7 cellular contexts compared by ENCODE assay signal in the genomic region with DNA sequence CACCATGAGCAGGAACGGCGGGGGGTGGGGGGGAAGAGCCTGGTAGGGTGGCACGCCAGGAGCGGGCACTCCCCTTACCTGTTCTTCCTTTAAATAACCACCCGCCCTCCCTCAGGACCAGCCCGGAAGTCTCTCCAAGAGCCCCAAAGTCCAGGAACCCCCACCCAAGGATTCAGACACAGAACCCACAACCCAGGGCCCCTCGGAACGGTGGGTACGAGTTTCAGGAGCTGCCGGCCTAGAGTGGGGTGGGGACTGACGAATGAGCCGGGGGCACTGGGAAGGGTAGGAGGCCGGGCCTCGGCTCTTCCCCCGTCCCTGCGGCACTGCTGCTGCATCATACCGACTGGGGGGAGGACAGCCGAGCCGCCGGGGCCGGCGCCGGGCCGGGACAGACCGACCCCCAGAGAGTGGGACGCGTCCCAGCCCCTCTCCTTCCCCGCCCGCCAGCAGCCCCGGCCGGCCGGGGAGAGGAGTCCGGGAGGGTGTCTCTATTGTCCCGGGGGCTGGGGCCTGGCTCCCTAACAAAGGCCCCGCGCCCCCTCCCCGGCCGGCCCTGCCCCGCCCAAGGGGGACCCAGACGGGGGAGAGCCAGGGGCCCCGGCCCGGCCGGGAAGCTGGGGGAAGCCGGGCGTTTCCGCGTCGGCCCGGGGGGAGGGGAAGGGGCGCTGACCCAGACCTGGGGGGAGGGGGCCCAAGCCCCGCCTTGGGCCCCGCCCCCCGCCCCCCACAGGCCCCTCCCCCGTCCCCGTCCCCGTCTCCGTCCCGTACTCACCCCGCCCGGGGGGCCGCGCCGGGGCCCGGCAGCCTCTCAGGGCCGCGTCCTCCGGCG. TPM values are rescaled to one million over a fixed set of nuclear protein-coding genes. Genes with fewer than 3 reads are reported as not detected.
DNase-seq lines count a peak whose midpoint lies in the region; ATAC-seq lines count a peak whose summit lies in the region.

No MANE protein-coding gene starts in this region.

- peak; percentile 44 for DNase-seq in NCI-H2171 treated with DMSO at 0.1 percent for 48 hours (lab: John Stamatoyannopoulos, UW)
- peak; percentile 69 for DNase-seq in activated CD4-positive, alpha-beta memory T cell treated with anti-CD3 and anti-CD28 coated beads for 36 hours
- peak; percentile 36 to 57 (median 52) for DNase-seq in effector memory CD4-positive, alpha-beta T cell
- DNase-seq in medulla oblongata (ENCODE audit: extremely low spot score) = peak; percentile 51

- CTCF ChIA-PET in activated CD4-positive, alpha-beta memory T cell treated with anti-CD3 and anti-CD28 coated beads for 36 hours (lab: Charles Lee) = interaction anchor here (0.8 to 6.3 kb wide), 6 partner anchors 12 to 162 kb away, joined by 3 to 54 read pairs (median 4); partner anchors contain the start of gene TMUB2

- H3K4me3 ChIP-seq in effector memory CD4-positive, alpha-beta T cell (ENCODE audit: insufficient read depth, low read depth, low read length, poor library complexity, severe bottlenecking) = peak overlapping the region; percentile 79

- peak overlapping the region; percentile 71 for H3K27ac ChIP-seq in effector memory CD4-positive, alpha-beta T cell (ENCODE audit: insufficient read depth, low read length, poor library complexity, severe bottlenecking)

- peaks cover 22% of the 10 kb centered on the region for H3K36me3 Mint-ChIP-seq in activated CD4-positive, alpha-beta memory T cell treated with anti-CD3 and anti-CD28 coated beads for 36 hours
- H3K36me3 Mint-ChIP-seq in stimulated activated naive CD8-positive, alpha-beta T cell treated with anti-CD3 and anti-CD28 coated beads, Interleukin-15, Interleukin-2, amounts not matched to agents 100 ng/mL and 50 ng/mL, for 24 hours (ENCODE audit: low read depth) = peaks cover 32% of the 10 kb centered on the region

- intact Hi-C loops in activated CD4-positive, alpha-beta memory T cell treated with anti-CD3 and anti-CD28 coated beads for 36 hours (cut with micrococcal nuclease) = no loop called here

- peaks cover 35% of the 10 kb centered on the region for H3K4me1 Mint-ChIP-seq in activated CD4-positive, alpha-beta memory T cell treated with anti-CD3 and anti-CD28 coated beads for 36 hours (ENCODE audit: low read depth)
- peaks cover 33% of the 10 kb centered on the region for H3K4me1 Mint-ChIP-seq in stimulated activated naive CD8-positive, alpha-beta T cell treated with anti-CD3 and anti-CD28 coated beads, Interleukin-15, Interleukin-2, amounts not matched to agents 100 ng/mL and 50 ng/mL, for 24 hours (ENCODE audit: low read depth)

- no peaks in the 10 kb centered on the region for H3K9me3 Mint-ChIP-seq in activated CD4-positive, alpha-beta memory T cell treated with anti-CD3 and anti-CD28 coated beads for 36 hours
- H3K9me3 Mint-ChIP-seq in stimulated activated naive CD8-positive, alpha-beta T cell treated with anti-CD3 and anti-CD28 coated beads, Interleukin-15, Interleukin-2, amounts not matched to agents 100 ng/mL and 50 ng/mL, for 24 hours = no peaks in the 10 kb centered on the region

- peaks cover 11% of the 10 kb centered on the region for H3K4me1 ChIP-seq in effector memory CD4-positive, alpha-beta T cell (ENCODE audit: control insufficient read depth, insufficient read depth, low read length, poor library complexity, severe bottlenecking)

- H3K9me3 ChIP-seq in effector memory CD4-positive, alpha-beta T cell (ENCODE audit: control insufficient read depth, low read length) = no peaks in the 10 kb centered on the region

- peak overlapping the region; percentile 87 for H3K27ac Mint-ChIP-seq in activated CD4-positive, alpha-beta memory T cell treated with anti-CD3 and anti-CD28 coated beads for 36 hours
- peak overlapping the region; percentile 79 for H3K27ac Mint-ChIP-seq in stimulated activated naive CD8-positive, alpha-beta T cell treated with anti-CD3 and anti-CD28 coated beads, Interleukin-15, Interleukin-2, amounts not matched to agents 100 ng/mL and 50 ng/mL, for 24 hours

- H3K4me3 Mint-ChIP-seq in activated CD4-positive, alpha-beta memory T cell treated with anti-CD3 and anti-CD28 coated beads for 36 hours = peak overlapping the region; percentile 81
- H3K4me3 Mint-ChIP-seq in stimulated activated naive CD8-positive, alpha-beta T cell treated with anti-CD3 and anti-CD28 coated beads, Interleukin-15, Interleukin-2, amounts not matched to agents 100 ng/mL and 50 ng/mL, for 24 hours = peak overlapping the region; percentile 84

- H3K36me3 ChIP-seq in effector memory CD4-positive, alpha-beta T cell (ENCODE audit: control insufficient read depth, insufficient read depth, low read length) = peaks cover 25% of the 10 kb centered on the region

- POLR2A ChIA-PET in activated CD4-positive, alpha-beta memory T cell treated with anti-CD3 and anti-CD28 coated beads for 36 hours (lab: Charles Lee) = interaction anchor here (1.2 to 3.2 kb wide), 4 partner anchors 11 to 22 kb away, joined by 4 to 22 read pairs (median 6); partner anchors contain the start of gene TMUB2

- H3K27me3 ChIP-seq in effector memory CD4-positive, alpha-beta T cell (replicated peaks; ENCODE audit: control insufficient read depth, insufficient read depth, low read length, poor library complexity, severe bottlenecking) = no peaks in the 10 kb centered on the region

- peak; percentile 30 for ATAC-seq in GM18511 (IDR thresholded peaks at IDR 0.05; ENCODE audit: unreplicated experiment)
- ATAC-seq in HG02588 (IDR thresholded peaks at IDR 0.05; ENCODE audit: unreplicated experiment) = peak; percentile 28

- no peaks in the 10 kb centered on the region for H3K27me3 Mint-ChIP-seq in activated CD4-positive, alpha-beta memory T cell treated with anti-CD3 and anti-CD28 coated beads for 36 hours
- H3K27me3 Mint-ChIP-seq in stimulated activated naive CD8-positive, alpha-beta T cell treated with anti-CD3 and anti-CD28 coated beads, Interleukin-15, Interleukin-2, amounts not matched to agents 100 ng/mL and 50 ng/mL, for 24 hours = no peaks in the 10 kb centered on the region

RNA-seq across cellular contexts. Expression of gene ATXN7L3, which starts 0.7 kb away (rescaled TPM):
- 10 to 100 TPM; 63.4 to 69.7 TPM for total RNA-seq in activated CD4-positive, alpha-beta memory T cell treated with anti-CD3 and anti-CD28 coated beads for 36 hours

RNA-seq across cellular contexts. Expression of gene TMUB2, which starts 12.2 kb away (rescaled TPM):
- 10 to 100 TPM; 21.8 to 21.9 TPM for total RNA-seq in activated CD4-positive, alpha-beta memory T cell treated with anti-CD3 and anti-CD28 coated beads for 36 hours

RNA-seq across cellular contexts. Expression of gene UBTF, which starts 20.5 kb away (rescaled TPM):
- total RNA-seq in activated CD4-positive, alpha-beta memory T cell treated with anti-CD3 and anti-CD28 coated beads for 36 hours = 100 to 1,000 TPM; 112 to 118 TPM

RNA-seq across cellular contexts. Expression of gene ASB16, which starts 28.4 kb away (rescaled TPM):
- under 1 TPM in 1 of 2 experiments, not detected in 1; 0.19 TPM for total RNA-seq in activated CD4-positive, alpha-beta memory T cell treated with anti-CD3 and anti-CD28 coated beads for 36 hours

RNA-seq across cellular contexts. Expression of gene HROB, which starts 57.2 kb away (rescaled TPM):
- total RNA-seq in activated CD4-positive, alpha-beta memory T cell treated with anti-CD3 and anti-CD28 coated beads for 36 hours = 10 to 100 TPM; 17.9 to 19.8 TPM

Comparison
In these comparisons a context has a peak if more than half of its experiments do, and no peak if none do; other contexts are left out.
1. Peak in every context shown above with its lines: DNase-seq, ATAC-seq, H3K4me3 ChIP-seq and H3K27ac ChIP-seq.